ENCODE assay signal across 23 cellular contexts in genomic region chr7:143369678-143370651, GRCh38. TPM values are rescaled to one million over a fixed set of nuclear protein-coding genes. Genes with fewer than 3 reads are reported as not detected.
A peak's percentile ranks its signal among the peaks of the same experiment; 100 is the strongest.
DNase-seq lines count a peak whose midpoint lies in the region; ATAC-seq and TF ChIP-seq lines count a peak whose summit lies in the region.
"Had no signal": no experiment of that assay in that cellular context is flagged by ENCODE, and none has a peak within 500 bp of the region (broad histone marks: within the 10 kb centered on the region; RNA-seq: fewer than 3 reads in every experiment).

No MANE protein-coding gene starts in this region.

- WGBS in hepatocyte (ENCODE audit: low lambda C conversion rate, missing lambda C conversion rate) = 51% methylated on average over 12 of the region's 12 CpGs
- 81 to 85% methylated on average over 8 to 9 of the region's 12 CpGs for WGBS in gastroesophageal sphincter (ENCODE audit: low coverage in 1 of 2), 2 donors

- H3K4me2 ChIP-seq in GM23338 = peak overlapping the region; percentile 67
- no peak overlapping the region for H3K4me2 ChIP-seq in hepatocyte
- peak overlapping the region; percentile 14 for H3K4me2 ChIP-seq in neural progenitor cell

- H3K79me2 ChIP-seq in GM23338 (replicated peaks; ENCODE audit: insufficient read depth) = no peaks in the 10 kb centered on the region
- no peaks in the 10 kb centered on the region for H3K79me2 ChIP-seq in hepatocyte
- H3K79me2 ChIP-seq in neural progenitor cell (ENCODE audit: low read depth) = no peaks in the 10 kb centered on the region

- DNase-seq in GM23338 (ENCODE audit: low spot score) = peak; percentile 92
- peak; percentile 56 for DNase-seq in NT2/D1 (ENCODE audit: low read depth, low spot score)
- DNase-seq in hepatocyte (ENCODE audit: low spot score) = no peak
- DNase-seq in neural progenitor cell (ENCODE audit: low spot score) = peak; percentile 24
- DNase-seq in activated naive CD4-positive, alpha-beta T cell treated with anti-CD3 and anti-CD28 coated beads for 36 hours = no peak
- DNase-seq in AG20443 (ENCODE audit: low spot score) = no peak
- DNase-seq: activated B cell treated with CpG ODN at 0.5 μM for 24 hours; activated T-cell treated with anti-CD3 and anti-CD28 coated beads, Interleukin-2, amount 50 U/mL, for 48 hours; brain microvascular endothelial cell; CD8-positive, alpha-beta T cell; DMS53; spleen; stimulated activated CD4-positive, alpha-beta T cell treated with anti-CD3 and anti-CD28 coated beads, Interleukin-4, amount 100 ng/mL, for 4 hours had no signal

- ATAC-seq in GM23338 (peak; percentile 65), gastroesophageal sphincter (no peak), HG03571 (IDR thresholded peaks at IDR 0.05; ENCODE audit: unreplicated experiment) (no peak)
- ATAC-seq: CD8-positive, alpha-beta T cell; left lung had no signal

- peaks cover 51% of the 10 kb centered on the region for H3K4me1 ChIP-seq in GM23338 (ENCODE audit: insufficient read depth)
- no peaks in the 10 kb centered on the region for H3K4me1 ChIP-seq in NT2/D1 (ENCODE audit: insufficient read depth, insufficient read length)
- H3K4me1 ChIP-seq in hepatocyte (ENCODE audit: insufficient read depth) = peaks cover 8% of the 10 kb centered on the region
- no peaks in the 10 kb centered on the region for H3K4me1 ChIP-seq in neural progenitor cell
- no peaks in the 10 kb centered on the region for H3K4me1 ChIP-seq in gastroesophageal sphincter

- peak overlapping the region; percentile 77 for H3K27ac Mint-ChIP-seq in GM23338
- no peak overlapping the region for H3K27ac Mint-ChIP-seq in neural progenitor cell
- H3K27ac Mint-ChIP-seq in activated naive CD4-positive, alpha-beta T cell treated with anti-CD3 and anti-CD28 coated beads for 36 hours = no peak overlapping the region
- H3K27ac Mint-ChIP-seq: activated B cell treated with CpG ODN at 0.5 μM for 24 hours; CD8-positive, alpha-beta T cell; T-helper 1 cell treated with Interleukin-12 subunit alpha and Interleukin-12 subunit beta and Interleukin-4 antibody, amounts not matched to agents 30 μg/mL and 1 μg/mL, for 36 hours had no signal

- H3K9me3 ChIP-seq in NT2/D1 (ENCODE audit: insufficient read depth, low read length) (no peaks in the 10 kb centered on the region), hepatocyte (ENCODE audit: low read depth) (no peaks in the 10 kb centered on the region), neural progenitor cell (ENCODE audit: low read depth) (no peaks in the 10 kb centered on the region), gastroesophageal sphincter (no peaks in the 10 kb centered on the region)
- H3K9me3 ChIP-seq: left lung, neutrophil, SJSA1, spleen had no signal

- no peaks in the 10 kb centered on the region for H3K36me3 ChIP-seq in GM23338 (ENCODE audit: insufficient read depth)
- H3K36me3 ChIP-seq in NT2/D1 (ENCODE audit: insufficient read depth, insufficient read length, low read length) = no peaks in the 10 kb centered on the region
- no peaks in the 10 kb centered on the region for H3K36me3 ChIP-seq in hepatocyte (replicated peaks; ENCODE audit: insufficient read depth, low read depth)
- no peaks in the 10 kb centered on the region for H3K36me3 ChIP-seq in neural progenitor cell
- H3K36me3 ChIP-seq in gastroesophageal sphincter = no peaks in the 10 kb centered on the region
- H3K36me3 ChIP-seq: brain microvascular endothelial cell, left lung, neutrophil, SJSA1, spleen had no signal

- H3K4me1 Mint-ChIP-seq in GM23338 = peaks cover 49% of the 10 kb centered on the region
- H3K4me1 Mint-ChIP-seq in neural progenitor cell = peaks cover 27% of the 10 kb centered on the region
- peaks cover 25% of the 10 kb centered on the region for H3K4me1 Mint-ChIP-seq in activated naive CD4-positive, alpha-beta T cell treated with anti-CD3 and anti-CD28 coated beads for 36 hours (ENCODE audit: low read depth)

- 0 out of 2 replicates have a peak, but pooled peaks cover under 1% of the 10 kb centered on the region for H3K27me3 ChIP-seq in GM23338 (ENCODE audit: insufficient read depth)
- H3K27me3 ChIP-seq in NT2/D1 (ENCODE audit: insufficient read depth, insufficient read length) = peaks cover 2% of the 10 kb centered on the region
- peaks cover 4% of the 10 kb centered on the region for H3K27me3 ChIP-seq in hepatocyte
- H3K27me3 ChIP-seq in neural progenitor cell = no peaks in the 10 kb centered on the region
- H3K27me3 ChIP-seq in gastroesophageal sphincter = peaks cover 6% of the 10 kb centered on the region
- H3K27me3 ChIP-seq: brain microvascular endothelial cell had no signal

- intact Hi-C loops in activated naive CD4-positive, alpha-beta T cell treated with anti-CD3 and anti-CD28 coated beads for 36 hours (cut with micrococcal nuclease) = loop anchor here (5.0 to 10.0 kb wide), 2 partner anchors 37 to 1465 kb away; partner anchors contain the start of genes EPHA1 and TPK1

- TF ChIP-seq CTCF in GM23338 (conservative IDR thresholded peaks at IDR 0.05; ENCODE audit: low read depth in 2 of 2) (no peak), hepatocyte (IDR thresholded peaks at IDR 0.05; ENCODE audit: poor library complexity) (no peak), neural progenitor cell (IDR thresholded peaks at IDR 0.05) (no peak), gastroesophageal sphincter (IDR thresholded peaks at IDR 0.05) (no peak)

- no peak overlapping the region for H3K9ac ChIP-seq in NT2/D1 (ENCODE audit: insufficient read length, low read depth)
- H3K9ac ChIP-seq in neural progenitor cell = no peak overlapping the region

- no peak overlapping the region for H2AFZ ChIP-seq in GM23338
- H2AFZ ChIP-seq in hepatocyte = no peak overlapping the region
- H2AFZ ChIP-seq in neural progenitor cell (replicated peaks) = no peak overlapping the region

- H3K4me3 Mint-ChIP-seq in GM23338 (peak overlapping the region; percentile 31; the same call in 2 of the 3 replicates), neural progenitor cell (no peak overlapping the region)
- no peak overlapping the region for H3K4me3 Mint-ChIP-seq in activated naive CD4-positive, alpha-beta T cell treated with anti-CD3 and anti-CD28 coated beads for 36 hours
- H3K4me3 Mint-ChIP-seq: activated B cell treated with CpG ODN at 0.5 μM for 24 hours; activated naive CD4-positive, alpha-beta T cell treated with anti-CD3 and anti-CD28 coated beads, Interleukin-2, amount 50 U/mL, for 24 hours; CD8-positive, alpha-beta T cell; T-helper 1 cell treated with Interleukin-12 subunit alpha and Interleukin-12 subunit beta and Interleukin-4 antibody, amounts not matched to agents 30 μg/mL and 1 μg/mL, for 36 hours had no signal

- H3K4me3 ChIP-seq in GM23338 (peak overlapping the region; percentile 34), NT2/D1 (ENCODE audit: insufficient read length, low read depth) (no peak overlapping the region), hepatocyte (no peak overlapping the region), neural progenitor cell (no peak overlapping the region), gastroesophageal sphincter (no peak overlapping the region)
- H3K4me3 ChIP-seq: left lung, SJSA1, spleen had no signal

- H3K27ac ChIP-seq in GM23338 (ENCODE audit: low read depth) = peak overlapping the region; percentile 96
- peak overlapping the region; percentile 86 for H3K27ac ChIP-seq in hepatocyte
- H3K27ac ChIP-seq in neural progenitor cell = no peak overlapping the region
- no peak overlapping the region for H3K27ac ChIP-seq in gastroesophageal sphincter
- H3K27ac ChIP-seq: brain microvascular endothelial cell, left lung, neutrophil, SJSA1, spleen had no signal

- no peak for TF ChIP-seq EP300 in gastroesophageal sphincter (IDR thresholded peaks at IDR 0.05)

- H3K9me2 ChIP-seq in GM23338 (ENCODE audit: insufficient read depth) = peaks cover 6% of the 10 kb centered on the region; the same call in 1 of the 2 replicates
- H3K9me2 ChIP-seq in hepatocyte (replicated peaks; ENCODE audit: insufficient read depth) = no peaks in the 10 kb centered on the region

- H3K9me3 Mint-ChIP-seq in GM23338 = no peaks in the 10 kb centered on the region; the same call in 2 of the 3 replicates
- no peaks in the 10 kb centered on the region for H3K9me3 Mint-ChIP-seq in neural progenitor cell
- H3K9me3 Mint-ChIP-seq in activated naive CD4-positive, alpha-beta T cell treated with anti-CD3 and anti-CD28 coated beads for 36 hours = no peaks in the 10 kb centered on the region
- H3K9me3 Mint-ChIP-seq: activated B cell treated with CpG ODN at 0.5 μM for 24 hours; activated naive CD4-positive, alpha-beta T cell treated with anti-CD3 and anti-CD28 coated beads, Interleukin-2, amount 50 U/mL, for 24 hours; CD8-positive, alpha-beta T cell; T-helper 1 cell treated with Interleukin-12 subunit alpha and Interleukin-12 subunit beta and Interleukin-4 antibody, amounts not matched to agents 30 μg/mL and 1 μg/mL, for 36 hours had no signal

- H3K36me3 Mint-ChIP-seq in GM23338 (ENCODE audit: low read depth) = no peaks in the 10 kb centered on the region
- H3K36me3 Mint-ChIP-seq in neural progenitor cell = no peaks in the 10 kb centered on the region
- H3K36me3 Mint-ChIP-seq in activated naive CD4-positive, alpha-beta T cell treated with anti-CD3 and anti-CD28 coated beads for 36 hours (ENCODE audit: low read depth) = no peaks in the 10 kb centered on the region
- H3K36me3 Mint-ChIP-seq: activated naive CD4-positive, alpha-beta T cell treated with anti-CD3 and anti-CD28 coated beads, Interleukin-2, amount 50 U/mL, for 24 hours; CD8-positive, alpha-beta T cell had no signal

- H3K27me3 Mint-ChIP-seq in GM23338 (ENCODE audit: insufficient read depth, low read depth, poor library complexity) = peaks cover 7% of the 10 kb centered on the region
- H3K27me3 Mint-ChIP-seq in neural progenitor cell (ENCODE audit: insufficient read depth, low read depth) = peaks cover 11% of the 10 kb centered on the region
- no peaks in the 10 kb centered on the region for H3K27me3 Mint-ChIP-seq in activated naive CD4-positive, alpha-beta T cell treated with anti-CD3 and anti-CD28 coated beads for 36 hours (ENCODE audit: low read depth)

- CTCF ChIA-PET in activated naive CD4-positive, alpha-beta T cell treated with anti-CD3 and anti-CD28 coated beads for 36 hours (lab: Charles Lee) = interaction anchor here (0.6 to 2.4 kb wide), 8 partner anchors 9 to 131 kb away, joined by 3 to 12 read pairs (median 4); no protein-coding TSS in a partner anchor

- no peaks in the 10 kb centered on the region for H4K20me1 ChIP-seq in GM23338 (replicated peaks; ENCODE audit: insufficient read depth)
- no peaks in the 10 kb centered on the region for H4K20me1 ChIP-seq in hepatocyte (ENCODE audit: insufficient read depth, poor library complexity, severe bottlenecking)
- no peaks in the 10 kb centered on the region for H4K20me1 ChIP-seq in neural progenitor cell (ENCODE audit: low read depth)

- TF ChIP-seq POLR2A in gastroesophageal sphincter (IDR thresholded peaks at IDR 0.05) = no peak

- H3F3A ChIP-seq in GM23338 (replicated peaks; ENCODE audit: low read depth) (peaks cover 6% of the 10 kb centered on the region), neural progenitor cell (ENCODE audit: low read depth) (peaks cover 19% of the 10 kb centered on the region)

RNA-seq across cellular contexts. Expression of gene FAM131B, which starts 7.5 kb away (rescaled TPM):
- total RNA-seq in GM23338 (2014; rRNA removed; shearing (Covaris generic)) = 28.8 and 30.2 TPM in 2 replicates
- polyA plus RNA-seq in GM23338 (2016; fragmentation: Nextera tagmentation; extraction: Ambion mirVana) (4.7 and 5.4 TPM in 2 replicates), hepatocyte (0.87 and 1.6 TPM in 2 replicates)
- total RNA-seq in hepatocyte (1.9 and 2.5 TPM in 2 replicates), neural progenitor cell (ENCODE audit: low replicate concordance) (20.1 and 46.5 TPM in 2 replicates), gastroesophageal sphincter (1 to 10 TPM in 2 of 4 donors, under 1 TPM in 2; 0.31 to 2.4 (median 1.2) TPM)
- 1 to 10 TPM; 1.5 to 1.7 TPM for total RNA-seq in activated naive CD4-positive, alpha-beta T cell treated with anti-CD3 and anti-CD28 coated beads for 36 hours
- total RNA-seq: activated B cell treated with CpG ODN at 0.5 μM for 24 hours had no signal

RNA-seq across cellular contexts. Expression of gene ZYX, which starts 11.2 kb away (rescaled TPM):
- total RNA-seq in GM23338 (2014; rRNA removed; shearing (Covaris generic)) = 132 and 141 TPM in 2 replicates
- polyA plus RNA-seq in GM23338 (2016; fragmentation: Nextera tagmentation; extraction: Ambion mirVana) (108 and 111 TPM in 2 replicates), hepatocyte (187 and 202 TPM in 2 replicates)
- total RNA-seq in hepatocyte (25.0 and 31.8 TPM in 2 replicates), neural progenitor cell (ENCODE audit: low replicate concordance) (5.2 and 21.5 TPM in 2 replicates), gastroesophageal sphincter (100 to 1,000 TPM; 111 to 389 (median 146) TPM)
- 10 to 100 TPM; 75.1 to 81.5 TPM for total RNA-seq in activated naive CD4-positive, alpha-beta T cell treated with anti-CD3 and anti-CD28 coated beads for 36 hours

RNA-seq across cellular contexts. Expression of gene EPHA1, which starts 38.7 kb away (rescaled TPM):
- total RNA-seq in GM23338 (2014; rRNA removed; shearing (Covaris generic)) = 119 and 154 TPM in 2 replicates
- polyA plus RNA-seq in GM23338 (2016; fragmentation: Nextera tagmentation; extraction: Ambion mirVana) (60.7 and 66.1 TPM in 2 replicates), hepatocyte (36.7 and 42.9 TPM in 2 replicates)
- total RNA-seq in hepatocyte (34.2 and 39.4 TPM in 2 replicates), neural progenitor cell (ENCODE audit: low replicate concordance) (4.1 and 6.0 TPM in 2 replicates), gastroesophageal sphincter (1 to 10 TPM in 1 of 4 donors, under 1 TPM in 1, not detected in 2; 0.78 to 2.5 TPM)
- total RNA-seq in activated naive CD4-positive, alpha-beta T cell treated with anti-CD3 and anti-CD28 coated beads for 36 hours = 1 to 10 TPM; 1.0 to 1.3 TPM
- total RNA-seq: activated B cell treated with CpG ODN at 0.5 μM for 24 hours, fibroblast of villous mesenchyme, SJSA1 had no signal

RNA-seq across cellular contexts. Expression of gene CLCN1, which starts 54.1 kb away (rescaled TPM):
- 0.23 and 0.38 TPM in 2 replicates for total RNA-seq in GM23338 (2014; rRNA removed; shearing (Covaris generic))
- polyA plus RNA-seq in GM23338 (2016; fragmentation: Nextera tagmentation; extraction: Ambion mirVana) (0.43 and 0.48 TPM in 2 replicates), hepatocyte (0.07 TPM in 1 of 2 replicates, not detected in the other)
- total RNA-seq in hepatocyte (0.04 TPM in 1 of 2 replicates, not detected in the other), neural progenitor cell (ENCODE audit: low replicate concordance) (not detected in 2 replicates), gastroesophageal sphincter (not detected)
- total RNA-seq in activated naive CD4-positive, alpha-beta T cell treated with anti-CD3 and anti-CD28 coated beads for 36 hours = not detected
- total RNA-seq: activated B cell treated with CpG ODN at 0.5 μM for 24 hours; CD8-positive, alpha-beta T cell; HT1080; MCF 10A; SJSA1 had no signal

Comparison
In these comparisons a context has a peak if more than half of its experiments do, and no peak if none do; other contexts are left out.
1. DNase-seq: peak in GM23338 (single experiment), NT2/D1 (single experiment) and neural progenitor cell (single experiment); none in hepatocyte (single experiment), activated naive CD4-positive, alpha-beta T cell treated with anti-CD3 and anti-CD28 coated beads for 36 hours (single experiment) and AG20443 (single experiment).
2. H3K27ac ChIP-seq: peak in GM23338 (single experiment) and hepatocyte (single experiment); none in neural progenitor cell (single experiment) and gastroesophageal sphincter (0 of 4).